1 cellular context compared by ENCODE assay signal in the genomic region with DNA sequence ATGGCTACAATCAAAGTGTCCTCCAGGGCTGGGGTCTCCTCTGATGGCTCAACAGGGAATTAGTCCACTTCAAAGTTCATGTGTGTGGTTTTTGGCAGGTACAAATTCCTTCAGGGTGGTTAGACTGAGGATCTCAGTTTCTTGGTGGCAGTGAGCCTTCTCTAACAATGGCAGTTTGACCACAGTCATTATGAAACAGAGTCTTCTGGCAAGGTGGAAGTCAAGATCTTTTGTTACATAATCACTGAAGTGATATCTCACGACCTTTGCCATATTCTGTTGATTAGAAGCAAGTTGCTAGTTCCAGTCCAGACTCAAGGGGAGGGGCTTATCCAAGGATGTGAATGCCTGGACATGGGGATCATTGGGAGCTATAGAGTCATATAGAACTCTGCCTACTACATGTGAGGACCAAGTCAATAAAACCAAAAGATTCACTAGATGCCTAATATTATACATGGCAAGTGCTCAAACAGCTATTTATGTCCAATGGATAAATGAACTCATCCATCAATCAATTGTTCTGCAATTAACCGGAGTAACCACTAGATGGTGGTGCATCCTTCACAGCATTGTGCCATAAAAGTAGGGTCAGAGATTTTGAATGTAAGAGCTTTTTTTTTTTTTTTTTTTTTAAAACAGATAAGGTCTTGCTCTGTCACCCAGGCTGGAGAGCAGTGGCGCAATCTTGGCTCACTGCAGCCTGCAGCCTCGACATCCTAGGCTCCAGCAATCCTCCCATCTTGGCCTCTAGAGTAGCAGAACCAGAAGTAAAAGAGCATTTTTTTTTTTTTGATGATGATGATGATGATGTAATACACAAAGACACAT.
TF ChIP-seq lines count a peak whose summit lies in the region.

No MANE protein-coding gene starts in this region.

TF ChIP-seq in IMR-90, 13 proteins besides CTCF, POLR2A, EP300 and RAD21:
- TF ChIP-seq RFX5 (IDR thresholded peaks at IDR 0.05; ENCODE audit: low read depth, low read length) (no peak), SMC3 (IDR thresholded peaks at IDR 0.05; ENCODE audit: low read depth, low read length) (peak; percentile 38; the same call in 1 of the 2 replicates), NFE2L2 (IDR thresholded peaks at IDR 0.05; ENCODE audit: low read depth, low read length) (no peak), RCOR1 (IDR thresholded peaks at IDR 0.05; ENCODE audit: insufficient replicate concordance, low read length) (no peak), MAZ (IDR thresholded peaks at IDR 0.05; ENCODE audit: borderline replicate concordance, low read depth, low read length) (no peak), BHLHE40 (IDR thresholded peaks at IDR 0.05; ENCODE audit: low read depth, low read length) (no peak), FOS (IDR thresholded peaks at IDR 0.05; ENCODE audit: low read depth, low read length) (no peak), CEBPB (IDR thresholded peaks at IDR 0.05; ENCODE audit: low read depth, low read length) (peak; percentile 68), CHD1 (IDR thresholded peaks at IDR 0.05; ENCODE audit: low read depth, low read length) (no peak), MAFK (IDR thresholded peaks at IDR 0.05; ENCODE audit: low read depth, low read length) (no peak)
- TF ChIP-seq, protein P1, sequence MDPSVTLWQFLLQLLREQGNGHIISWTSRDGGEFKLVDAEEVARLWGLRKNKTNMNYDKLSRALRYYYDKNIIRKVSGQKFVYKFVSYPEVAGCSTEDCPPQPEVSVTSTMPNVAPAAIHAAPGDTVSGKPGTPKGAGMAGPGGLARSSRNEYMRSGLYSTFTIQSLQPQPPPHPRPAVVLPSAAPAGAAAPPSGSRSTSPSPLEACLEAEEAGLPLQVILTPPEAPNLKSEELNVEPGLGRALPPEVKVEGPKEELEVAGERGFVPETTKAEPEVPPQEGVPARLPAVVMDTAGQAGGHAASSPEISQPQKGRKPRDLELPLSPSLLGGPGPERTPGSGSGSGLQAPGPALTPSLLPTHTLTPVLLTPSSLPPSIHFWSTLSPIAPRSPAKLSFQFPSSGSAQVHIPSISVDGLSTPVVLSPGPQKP (IDR thresholded peaks at IDR 0.05; ENCODE audit: borderline replicate concordance, low read depth, low read length): no peak
- TF ChIP-seq, protein P2, sequence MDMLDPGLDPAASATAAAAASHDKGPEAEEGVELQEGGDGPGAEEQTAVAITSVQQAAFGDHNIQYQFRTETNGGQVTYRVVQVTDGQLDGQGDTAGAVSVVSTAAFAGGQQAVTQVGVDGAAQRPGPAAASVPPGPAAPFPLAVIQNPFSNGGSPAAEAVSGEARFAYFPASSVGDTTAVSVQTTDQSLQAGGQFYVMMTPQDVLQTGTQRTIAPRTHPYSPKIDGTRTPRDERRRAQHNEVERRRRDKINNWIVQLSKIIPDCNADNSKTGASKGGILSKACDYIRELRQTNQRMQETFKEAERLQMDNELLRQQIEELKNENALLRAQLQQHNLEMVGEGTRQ (IDR thresholded peaks at IDR 0.05; ENCODE audit: low read depth, low read length): no peak
